Comparison of ENCODE assay signal across 2 cellular contexts in the genomic region with DNA sequence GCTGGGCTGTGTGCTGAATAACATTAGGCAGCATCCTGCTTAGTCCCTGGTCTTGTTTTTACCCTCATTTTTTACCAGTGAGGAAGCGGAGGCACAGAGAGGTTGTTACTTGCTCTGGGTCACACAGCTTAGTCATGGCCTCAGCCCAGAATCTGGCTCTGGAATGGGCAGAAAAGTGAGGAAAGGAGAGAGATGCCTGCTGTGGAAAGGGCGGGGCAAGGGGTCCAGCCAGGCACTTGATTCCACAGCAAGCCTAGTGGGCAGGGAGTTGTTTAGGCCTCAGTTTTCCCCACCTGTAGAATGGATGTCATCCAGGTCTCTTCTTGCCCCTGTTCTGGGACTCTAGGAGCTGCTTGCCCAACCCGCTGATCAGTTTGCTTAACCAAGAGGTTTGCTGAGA.
TF ChIP-seq lines count a peak whose summit lies in the region.

No MANE protein-coding gene starts in this region.

TF ChIP-seq in HEK293, 187 proteins besides CTCF, POLR2A, EP300 and RAD21:
- TF ChIP-seq GLIS1 (tag by site-specific recombination; IDR thresholded peaks at IDR 0.05) (no peak), SCRT2 (tag by site-specific recombination; IDR thresholded peaks at IDR 0.05) (peak; percentile 55; the same call in 1 of the 2 replicates), ZNF768 (tag by site-specific recombination; IDR thresholded peaks at IDR 0.05) (peak; percentile 95), TCF7L2 (IDR thresholded peaks at IDR 0.05; ENCODE audit: borderline replicate concordance, low read depth, low read length) (no peak), SP7 (tag by site-specific recombination; IDR thresholded peaks at IDR 0.05) (0 out of 2 replicates have a peak, but pooled peaks have one; percentile 19), ZNF654 (tag by site-specific recombination; IDR thresholded peaks at IDR 0.05; ENCODE audit: low read depth) (no peak)
- TF ChIP-seq, protein P1, sequence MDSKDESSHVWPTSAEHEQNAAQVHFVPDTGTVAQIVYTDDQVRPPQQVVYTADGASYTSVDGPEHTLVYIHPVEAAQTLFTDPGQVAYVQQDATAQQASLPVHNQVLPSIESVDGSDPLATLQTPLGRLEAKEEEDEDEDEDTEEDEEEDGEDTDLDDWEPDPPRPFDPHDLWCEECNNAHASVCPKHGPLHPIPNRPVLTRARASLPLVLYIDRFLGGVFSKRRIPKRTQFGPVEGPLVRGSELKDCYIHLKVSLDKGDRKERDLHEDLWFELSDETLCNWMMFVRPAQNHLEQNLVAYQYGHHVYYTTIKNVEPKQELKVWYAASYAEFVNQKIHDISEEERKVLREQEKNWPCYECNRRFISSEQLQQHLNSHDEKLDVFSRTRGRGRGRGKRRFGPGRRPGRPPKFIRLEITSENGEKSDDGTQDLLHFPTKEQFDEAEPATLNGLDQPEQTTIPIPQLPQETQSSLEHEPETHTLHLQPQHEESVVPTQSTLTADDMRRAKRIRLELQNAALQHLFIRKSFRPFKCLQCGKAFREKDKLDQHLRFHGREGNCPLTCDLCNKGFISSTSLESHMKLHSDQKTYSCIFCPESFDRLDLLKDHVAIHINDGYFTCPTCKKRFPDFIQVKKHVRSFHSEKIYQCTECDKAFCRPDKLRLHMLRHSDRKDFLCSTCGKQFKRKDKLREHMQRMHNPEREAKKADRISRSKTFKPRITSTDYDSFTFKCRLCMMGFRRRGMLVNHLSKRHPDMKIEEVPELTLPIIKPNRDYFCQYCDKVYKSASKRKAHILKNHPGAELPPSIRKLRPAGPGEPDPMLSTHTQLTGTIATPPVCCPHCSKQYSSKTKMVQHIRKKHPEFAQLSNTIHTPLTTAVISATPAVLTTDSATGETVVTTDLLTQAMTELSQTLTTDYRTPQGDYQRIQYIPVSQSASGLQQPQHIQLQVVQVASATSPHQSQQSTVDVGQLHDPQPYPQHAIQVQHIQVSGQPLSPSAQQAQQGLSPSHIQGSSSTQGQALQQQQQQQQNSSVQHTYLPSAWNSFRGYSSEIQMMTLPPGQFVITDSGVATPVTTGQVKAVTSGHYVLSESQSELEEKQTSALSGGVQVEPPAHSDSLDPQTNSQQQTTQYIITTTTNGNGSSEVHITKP (tag by site-specific recombination; IDR thresholded peaks at IDR 0.05) = no peak

TF ChIP-seq in H1, 55 proteins besides CTCF, POLR2A, EP300 and RAD21:
- TF ChIP-seq KDM1A (IDR thresholded peaks at IDR 0.05; ENCODE audit: borderline replicate concordance, low read length) (peak; percentile 47; the same call in 1 of the 2 replicates), SP2 (IDR thresholded peaks at IDR 0.05; ENCODE audit: low read length) (no peak)
